In the genomic region with DNA sequence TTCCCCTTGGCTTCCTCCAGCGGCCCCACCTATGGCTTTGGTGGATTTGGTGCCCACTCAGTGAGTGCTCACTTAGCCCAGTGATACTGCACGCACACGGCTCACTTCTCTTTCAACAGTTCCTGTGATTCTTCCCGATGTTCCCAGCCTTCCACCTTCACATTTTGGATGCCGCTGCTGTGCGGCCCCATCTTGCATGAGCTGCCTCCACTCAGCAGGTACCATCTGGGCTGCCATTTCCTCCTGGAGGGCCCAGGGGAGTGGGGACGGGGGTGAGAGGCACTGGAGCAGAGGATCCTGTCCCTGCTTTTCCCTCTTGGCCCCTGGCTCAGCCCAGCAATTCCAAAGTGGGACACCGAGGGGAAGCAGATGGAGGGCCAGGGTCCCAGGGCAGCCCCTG, we compare ENCODE assay signal across 28 cellular contexts.
"Had no signal": no experiment of that assay in that cellular context is flagged by ENCODE, and none has a peak within 500 bp of the region (broad histone marks: within the 10 kb centered on the region; RNA-seq: fewer than 3 reads in every experiment).

No MANE protein-coding gene starts in this region.

- FAIRE-seq: astrocyte, bronchial epithelial cell, colon, endometrium, endothelial cell of umbilical vein, frontal cortex had no signal

- DNase-seq: activated CD4-positive, alpha-beta T cell treated with anti-CD3 and anti-CD28 coated beads for 4 hours; activated CD4-positive, alpha-beta T cell treated with anti-CD3 and anti-CD28 coated beads, Interleukin-2, amount 50 U/mL, for 1 hour; activated CD4-positive, alpha-beta T cell treated with anti-CD3 and anti-CD28 coated beads, Interleukin-2, amount 50 U/mL, for 48 hours; activated CD4-positive, CD25-positive, alpha-beta regulatory T cell; activated CD4-positive, CD25-positive, alpha-beta regulatory T cell treated with anti-CD3 and anti-CD28 coated beads, Interleukin-2, amount 50 U/mL, for 72 hours; activated CD8-positive, alpha-beta memory T cell treated with anti-CD3 and anti-CD28 coated beads, Interleukin-2, amount 50 U/mL, for 48 hours; activated CD8-positive, alpha-beta T cell treated with anti-CD3 and anti-CD28 coated beads for 36 hours; activated gamma-delta T cell; activated naive CD4-positive, alpha-beta T cell; activated naive CD4-positive, alpha-beta T cell treated with anti-CD3 and anti-CD28 coated beads, Interleukin-2, amount 10 ng/mL, durations not matched to agents 7 days and 5 days; activated naive CD8-positive, alpha-beta T cell treated with anti-CD3 and anti-CD28 coated beads, Interleukin-2, amount 10 ng/mL, durations not matched to agents 7 days and 5 days; activated T-cell treated with anti-CD3 and anti-CD28 coated beads for 4 hours; activated T-cell treated with anti-CD3 and anti-CD28 coated beads, Interleukin-2, amount 50 U/mL, for 24 hours; activated T-cell treated with anti-CD3 and anti-CD28 coated beads, Interleukin-2, amount 50 U/mL, for 72 hours; brain microvascular endothelial cell; effector CD8-positive, alpha-beta T cell; foreskin fibroblast; glutamatergic neuron; T-helper 2 cell had no signal

- H3K4me1 Mint-ChIP-seq: activated naive CD4-positive, alpha-beta T cell treated with anti-CD3 and anti-CD28 coated beads, Interleukin-2, amount 10 ng/mL, durations not matched to agents 7 days and 5 days; central memory CD8-positive, alpha-beta T cell had no signal

- H3K9me3 Mint-ChIP-seq: activated CD8-positive, alpha-beta T cell treated with anti-CD3 and anti-CD28 coated beads for 36 hours; activated naive CD4-positive, alpha-beta T cell treated with anti-CD3 and anti-CD28 coated beads, Interleukin-2, amount 50 U/mL, for 72 hours; activated T-cell treated with anti-CD3 and anti-CD28 coated beads, Interleukin-2, amount 50 U/mL, for 24 hours; activated T-cell treated with anti-CD3 and anti-CD28 coated beads, Interleukin-2, amount 50 U/mL, for 72 hours; central memory CD8-positive, alpha-beta T cell had no signal

- H3K4me3 Mint-ChIP-seq: activated CD8-positive, alpha-beta T cell treated with anti-CD3 and anti-CD28 coated beads for 36 hours; activated naive CD4-positive, alpha-beta T cell treated with anti-CD3 and anti-CD28 coated beads, Interleukin-2, amount 10 ng/mL, durations not matched to agents 7 days and 5 days; activated naive CD8-positive, alpha-beta T cell treated with anti-CD3 and anti-CD28 coated beads, Interleukin-2, amount 10 ng/mL, durations not matched to agents 7 days and 5 days; activated T-cell treated with anti-CD3 and anti-CD28 coated beads, Interleukin-2, amount 50 U/mL, for 24 hours; activated T-cell treated with anti-CD3 and anti-CD28 coated beads, Interleukin-2, amount 50 U/mL, for 72 hours; central memory CD8-positive, alpha-beta T cell had no signal

- H3K27ac Mint-ChIP-seq: activated CD8-positive, alpha-beta T cell treated with anti-CD3 and anti-CD28 coated beads for 36 hours; activated naive CD4-positive, alpha-beta T cell treated with anti-CD3 and anti-CD28 coated beads, Interleukin-2, amount 10 ng/mL, durations not matched to agents 7 days and 5 days; activated naive CD8-positive, alpha-beta T cell treated with anti-CD3 and anti-CD28 coated beads, Interleukin-2, amount 10 ng/mL, durations not matched to agents 7 days and 5 days; activated T-cell treated with anti-CD3 and anti-CD28 coated beads, Interleukin-2, amount 50 U/mL, for 24 hours; activated T-cell treated with anti-CD3 and anti-CD28 coated beads, Interleukin-2, amount 50 U/mL, for 72 hours had no signal

- H3K36me3 Mint-ChIP-seq: activated naive CD4-positive, alpha-beta T cell treated with anti-CD3 and anti-CD28 coated beads, Interleukin-2, amount 10 ng/mL, durations not matched to agents 7 days and 5 days; activated naive CD4-positive, alpha-beta T cell treated with anti-CD3 and anti-CD28 coated beads, Interleukin-2, amount 50 U/mL, for 72 hours; activated naive CD8-positive, alpha-beta T cell treated with anti-CD3 and anti-CD28 coated beads, Interleukin-2, amount 10 ng/mL, durations not matched to agents 7 days and 5 days had no signal

- H3K27ac ChIP-seq: brain microvascular endothelial cell, epithelial cell of prostate had no signal

- H3K36me3 ChIP-seq: brain microvascular endothelial cell had no signal

- H3K27me3 ChIP-seq: brain microvascular endothelial cell had no signal

- ATAC-seq: activated CD8-positive, alpha-beta T cell treated with anti-CD3 and anti-CD28 coated beads for 36 hours; activated naive CD4-positive, alpha-beta T cell treated with anti-CD3 and anti-CD28 coated beads, Interleukin-2, amount 50 U/mL, for 72 hours; activated T-cell treated with anti-CD3 and anti-CD28 coated beads, Interleukin-2, amount 50 U/mL, for 72 hours had no signal
